In the genomic region with DNA sequence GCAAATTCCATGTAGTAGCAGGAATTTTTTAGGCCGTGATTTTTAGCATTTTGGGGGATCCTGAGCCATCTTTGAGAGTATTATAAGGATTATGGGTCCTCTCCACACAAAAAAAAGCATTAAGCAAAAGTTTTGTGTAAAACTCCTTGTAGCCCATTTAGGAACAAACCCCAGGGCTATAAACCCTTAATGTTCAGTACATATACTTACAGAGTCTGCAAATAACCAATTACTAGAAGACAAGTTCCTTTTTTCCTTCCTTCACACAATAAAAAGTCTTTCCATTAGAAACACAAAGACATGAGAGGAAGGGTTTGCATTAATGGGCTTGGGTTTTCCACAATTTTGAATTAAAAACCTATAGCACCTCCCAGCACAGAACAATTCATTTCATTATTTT, we compare ENCODE assay signal across 1 cellular context.
TF ChIP-seq lines count a peak whose summit lies in the region.

No MANE protein-coding gene starts in this region.

TF ChIP-seq in HepG2, 621 proteins besides CTCF, POLR2A, EP300 and RAD21:
- TF ChIP-seq ATF5 (CRISPR knock-in tag; IDR thresholded peaks at IDR 0.05; ENCODE audit: low read depth): no peak
- no peak for TF ChIP-seq ARNT2 (CRISPR knock-in tag; IDR thresholded peaks at IDR 0.05; ENCODE audit: low read depth)
- TF ChIP-seq SIX4 (CRISPR knock-in tag; IDR thresholded peaks at IDR 0.05): no peak
- TF ChIP-seq, protein P1, sequence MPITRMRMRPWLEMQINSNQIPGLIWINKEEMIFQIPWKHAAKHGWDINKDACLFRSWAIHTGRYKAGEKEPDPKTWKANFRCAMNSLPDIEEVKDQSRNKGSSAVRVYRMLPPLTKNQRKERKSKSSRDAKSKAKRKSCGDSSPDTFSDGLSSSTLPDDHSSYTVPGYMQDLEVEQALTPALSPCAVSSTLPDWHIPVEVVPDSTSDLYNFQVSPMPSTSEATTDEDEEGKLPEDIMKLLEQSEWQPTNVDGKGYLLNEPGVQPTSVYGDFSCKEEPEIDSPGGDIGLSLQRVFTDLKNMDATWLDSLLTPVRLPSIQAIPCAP (CRISPR knock-in tag; IDR thresholded peaks at IDR 0.05; ENCODE audit: low read depth): no peak
- no peak for TF ChIP-seq ZNF207 (IDR thresholded peaks at IDR 0.05; ENCODE audit: borderline replicate concordance)
- TF ChIP-seq ATM (IDR thresholded peaks at IDR 0.05; ENCODE audit: borderline replicate concordance): no peak
- no peak for TF ChIP-seq NFYC (CRISPR knock-in tag; IDR thresholded peaks at IDR 0.05)
- no peak for TF ChIP-seq GZF1 (CRISPR knock-in tag; IDR thresholded peaks at IDR 0.05)
- no peak for TF ChIP-seq NFKB2 (CRISPR knock-in tag; IDR thresholded peaks at IDR 0.05; ENCODE audit: borderline replicate concordance)
- no peak for TF ChIP-seq NR2F6 (IDR thresholded peaks at IDR 0.05)
- TF ChIP-seq NR2F6 (CRISPR knock-in tag; IDR thresholded peaks at IDR 0.05): no peak
- TF ChIP-seq ZNF343 (CRISPR knock-in tag; IDR thresholded peaks at IDR 0.05): no peak
- no peak for TF ChIP-seq RXRA (CRISPR knock-in tag; IDR thresholded peaks at IDR 0.05)
- TF ChIP-seq NFATC3 (CRISPR knock-in tag; IDR thresholded peaks at IDR 0.05): no peak
- TF ChIP-seq NCOA5 (CRISPR knock-in tag; IDR thresholded peaks at IDR 0.05): no peak
